18 cellular contexts compared by ENCODE assay signal in the genomic region with DNA sequence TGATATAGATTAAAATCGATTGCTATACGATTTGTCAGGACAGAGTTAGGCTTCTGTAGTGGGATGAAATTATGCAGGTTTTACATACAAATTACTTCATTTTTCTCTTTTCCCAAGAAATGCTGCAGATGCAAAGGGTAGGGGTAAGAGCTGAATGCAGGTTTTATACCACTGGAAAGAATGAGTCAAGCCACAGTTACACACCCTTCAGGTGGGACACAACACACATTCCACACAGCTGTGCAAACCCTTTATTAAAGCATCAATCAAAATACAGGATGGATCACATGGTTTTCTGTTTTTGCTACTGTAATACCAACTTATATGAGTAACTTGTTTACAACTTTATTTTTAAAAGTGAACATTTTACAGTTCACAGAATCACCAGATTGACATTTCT. TPM values are rescaled to one million over a fixed set of nuclear protein-coding genes. Genes with fewer than 3 reads are reported as not detected.
DNase-seq lines count a peak whose midpoint lies in the region; ATAC-seq and TF ChIP-seq lines count a peak whose summit lies in the region.
"Had no signal": no experiment of that assay in that cellular context is flagged by ENCODE, and none has a peak within 500 bp of the region (broad histone marks: within the 10 kb centered on the region; RNA-seq: fewer than 3 reads in every experiment).

No MANE protein-coding gene starts in this region.

- DNase-seq in A172 (ENCODE audit: low spot score) (peak; percentile 15), RWPE2 (ENCODE audit: low spot score) (no peak), foreskin keratinocyte (peak; percentile 6 to 60), type B pancreatic cell (ENCODE audit: extremely low spot score, unreplicated experiment) (no peak), coronary artery (ENCODE audit: low spot score) (no peak), ureter (ENCODE audit: low spot score) (no peak)
- DNase-seq: 8988T; ACHN; C1 segment of cervical spinal cord; Calu3; CD4-positive, alpha-beta T cell; DMS 273 treated with DMSO at 0.1 percent for 48 hours; HFFc6 had no signal

- H3K27me3 ChIP-seq in RWPE2 (ENCODE audit: insufficient read depth, poor library complexity, severe bottlenecking) (no peaks in the 10 kb centered on the region), foreskin keratinocyte (no peaks in the 10 kb centered on the region)

- no peak overlapping the region for H3K4me3 Mint-ChIP-seq in type B pancreatic cell
- H3K4me3 Mint-ChIP-seq: B cell; CD4-positive, alpha-beta T cell; HFFc6 had no signal

- TF ChIP-seq CTCF in RWPE2 (IDR thresholded peaks at IDR 0.05; ENCODE audit: poor library complexity, severe bottlenecking): no peak
- TF ChIP-seq CTCF in foreskin keratinocyte (conservative IDR thresholded peaks at IDR 0.05): no peak
- no peak for TF ChIP-seq CTCF in type B pancreatic cell (conservative IDR thresholded peaks at IDR 0.05)
- no peak for TF ChIP-seq CTCF in coronary artery (IDR thresholded peaks at IDR 0.05)

- H3K36me3 ChIP-seq in RWPE2 (ENCODE audit: low read depth): no peaks in the 10 kb centered on the region
- H3K36me3 ChIP-seq: HAP-1 had no signal

- H3K9me3 ChIP-seq in RWPE2 (ENCODE audit: severe bottlenecking): no peaks in the 10 kb centered on the region
- H3K9me3 ChIP-seq: HAP-1 had no signal

- no peaks in the 10 kb centered on the region for H3K4me1 Mint-ChIP-seq in type B pancreatic cell (ENCODE audit: unreplicated experiment)
- H3K4me1 Mint-ChIP-seq: B cell had no signal

- H3K27ac ChIP-seq in RWPE2 (ENCODE audit: poor library complexity, severe bottlenecking) (no peak overlapping the region), foreskin keratinocyte (no peak overlapping the region), coronary artery (no peak overlapping the region)

- peak; percentile 51; the same call in 1 of the 3 replicates for ATAC-seq in RWPE2 (ENCODE audit: low read depth)
- ATAC-seq in foreskin keratinocyte: peak; percentile 73
- ATAC-seq in GM19455 (IDR thresholded peaks at IDR 0.05; ENCODE audit: unreplicated experiment): no peak
- ATAC-seq: HepG2 had no signal

- no peaks in the 10 kb centered on the region for H3K27me3 Mint-ChIP-seq in type B pancreatic cell

- no peaks in the 10 kb centered on the region for H3K36me3 Mint-ChIP-seq in type B pancreatic cell

- no peaks in the 10 kb centered on the region for H3K9me3 Mint-ChIP-seq in type B pancreatic cell
- H3K9me3 Mint-ChIP-seq: CD4-positive, alpha-beta T cell; HFFc6 had no signal

- H3K4me3 ChIP-seq in RWPE2 (ENCODE audit: severe bottlenecking): no peak overlapping the region
- no peak overlapping the region for H3K4me3 ChIP-seq in coronary artery
- H3K4me3 ChIP-seq: GM12878, HAP-1 had no signal

- peak overlapping the region; percentile 75 for H3K27ac Mint-ChIP-seq in type B pancreatic cell
- H3K27ac Mint-ChIP-seq: B cell; CD4-positive, alpha-beta T cell; HFFc6 had no signal

- H3K4me1 ChIP-seq in RWPE2 (ENCODE audit: insufficient read depth, poor library complexity, severe bottlenecking): no peaks in the 10 kb centered on the region
- H3K4me1 ChIP-seq in foreskin keratinocyte: no peaks in the 10 kb centered on the region
- H3K4me1 ChIP-seq: HAP-1 had no signal

RNA-seq across cellular contexts. Expression of a gene that starts 39.8 kb away (rescaled TPM):
- total RNA-seq in A172 (2014; rRNA removed; shearing (Covaris generic)): 4.1 and 4.3 TPM in 2 replicates
- total RNA-seq in foreskin keratinocyte (4.8 and 6.9 TPM in 2 replicates), type B pancreatic cell (ENCODE audit: low replicate concordance) (7.4 and 10.1 TPM in 2 replicates), ureter (90.2 TPM)
- 1.4 and 1.7 TPM in 2 replicates for polyA plus RNA-seq in foreskin keratinocyte

Comparison
In these comparisons a context has a peak if more than half of its experiments do, and no peak if none do; other contexts are left out.
1. DNase-seq: peak in A172 (single experiment) and foreskin keratinocyte (2 of 2); none in RWPE2 (single experiment), type B pancreatic cell (single experiment), coronary artery (single experiment) and ureter (single experiment).